8 cellular contexts compared by ENCODE assay signal in the genomic region with DNA sequence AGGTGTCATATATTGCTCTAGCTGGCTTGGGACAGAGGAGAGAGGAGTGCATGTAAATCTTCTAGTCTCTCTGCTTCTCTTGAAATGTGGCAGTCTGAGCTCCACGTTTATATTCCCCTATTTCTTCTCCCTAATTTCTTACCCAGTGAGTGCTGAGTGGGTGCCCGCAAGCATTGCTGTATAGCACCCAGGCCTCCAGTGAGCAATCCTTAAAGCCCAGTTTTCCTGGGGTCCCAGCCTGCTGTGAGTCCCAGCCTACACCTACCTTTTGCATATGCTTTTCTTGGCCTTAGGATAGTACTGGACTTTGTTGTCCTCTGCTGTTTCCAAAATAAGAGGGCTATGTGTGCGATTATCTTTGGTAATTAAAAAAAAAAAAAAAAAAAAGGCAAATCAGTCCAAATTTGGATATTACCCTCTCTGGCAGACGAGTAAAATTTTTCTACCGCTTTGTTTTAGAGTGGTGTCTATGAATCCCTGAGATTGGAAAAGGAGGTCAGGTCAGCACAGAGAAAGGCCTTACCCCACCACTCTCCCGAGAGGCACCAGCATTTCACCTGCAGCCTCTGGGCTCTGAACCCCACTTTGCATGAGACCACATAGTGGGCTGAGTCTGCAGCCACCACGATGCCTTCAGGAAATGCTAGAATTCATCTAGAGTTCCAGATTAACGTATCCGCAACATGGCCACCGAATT. TPM values are rescaled to one million over a fixed set of nuclear protein-coding genes. Genes with fewer than 3 reads are reported as not detected.
DNase-seq lines count a peak whose midpoint lies in the region; ATAC-seq and TF ChIP-seq lines count a peak whose summit lies in the region.

No MANE protein-coding gene starts in this region.

- H3K27me3 ChIP-seq in smooth muscle cell (ENCODE audit: low read depth) (no peaks in the 10 kb centered on the region), spleen (replicated peaks in 1 of 7) (peaks cover 0 to 23% (median 0%) of the 10 kb centered on the region in 7 donors)

- 32% methylated on average over 10 of the region's 10 CpGs for WGBS in smooth muscle cell (ENCODE audit: low lambda C conversion rate)
- 36 to 55% (median 50%) methylated on average over 10 of the region's 10 CpGs for WGBS in spleen, 5 donors

- POLR2A ChIA-PET in RWPE1 (lab: Yijun Ruan, JAX; ENCODE audit: low non-redundant PET) = no interaction called here
- POLR2A ChIA-PET in naive thymus-derived CD8-positive, alpha-beta T cell (lab: Charles Lee) = no interaction called here

- H4K20me1 ChIP-seq in smooth muscle cell (ENCODE audit: low read depth) = no peaks in the 10 kb centered on the region

- H3K4me1 ChIP-seq in smooth muscle cell (ENCODE audit: low read depth) (peaks cover 45% of the 10 kb centered on the region), spleen (peaks cover 0 to 23% (median 7%) of the 10 kb centered on the region in 6 donors)

- no peak for TF ChIP-seq POLR2A in spleen (IDR thresholded peaks at IDR 0.05)

- no peaks in the 10 kb centered on the region for H3K9me3 ChIP-seq in smooth muscle cell (replicated peaks; ENCODE audit: low read depth)
- H3K9me3 ChIP-seq in spleen = no peaks in the 10 kb centered on the region

- DNase-seq in RWPE1 (ENCODE audit: low spot score) = no peak
- DNase-seq in left cardiac atrium = no peak
- DNase-seq in smooth muscle cell (lab: John Stamatoyannopoulos, UW; ENCODE audit: unreplicated experiment) = no peak
- no peak for DNase-seq in spleen
- no peak for DNase-seq in stimulated activated CD8-positive, alpha-beta memory T cell treated with anti-CD3 and anti-CD28 coated beads, Interleukin-4, amount 100 ng/mL, for 48 hours
- DNase-seq in naive thymus-derived CD8-positive, alpha-beta T cell = no peak
- DNase-seq in activated CD4-positive, alpha-beta T cell treated with anti-CD3 and anti-CD28 coated beads, Interleukin-2, amount 50 U/mL, for 4 hours = no peak

- ATAC-seq in GM21367 (IDR thresholded peaks at IDR 0.05; ENCODE audit: unreplicated experiment) (peak; percentile 51), left cardiac atrium (peak; percentile 6 to 10)
- no peak for ATAC-seq in naive thymus-derived CD8-positive, alpha-beta T cell

- peak overlapping the region; percentile 96 for H2AFZ ChIP-seq in smooth muscle cell (ENCODE audit: low read depth)

- H3K4me3 ChIP-seq in smooth muscle cell (peak overlapping the region; percentile 60), spleen (peak overlapping the region in 3 of 8 donors; percentile 28 to 61 (median 37))

- H3K27ac ChIP-seq in RWPE1 (peak overlapping the region; percentile 91), smooth muscle cell (ENCODE audit: low read depth) (peak overlapping the region; percentile 5), spleen (peak overlapping the region in 3 of 8 donors; percentile 62 to 69 (median 67))

- intact Hi-C loops in left cardiac atrium (cut with DNase I) = no loop called here
- intact Hi-C loops in spleen (cut with DNase I; ENCODE audit: low total_unique reads) = no loop called here

- no peaks in the 10 kb centered on the region for H3K36me3 Mint-ChIP-seq in naive thymus-derived CD8-positive, alpha-beta T cell

- peaks cover 0 to 6% (median 0%) of the 10 kb centered on the region in 9 donors for H3K9me3 Mint-ChIP-seq in naive thymus-derived CD8-positive, alpha-beta T cell

- no peak overlapping the region for H3K27ac Mint-ChIP-seq in naive thymus-derived CD8-positive, alpha-beta T cell

- no peak overlapping the region for H3K9ac ChIP-seq in smooth muscle cell (ENCODE audit: low read depth)

- H3K36me3 ChIP-seq in smooth muscle cell (ENCODE audit: low read depth) (no peaks in the 10 kb centered on the region), spleen (no peaks in the 10 kb centered on the region)

- peaks cover 8 to 21% (median 9%) of the 10 kb centered on the region in 5 donors for H3K27me3 Mint-ChIP-seq in naive thymus-derived CD8-positive, alpha-beta T cell

- no peaks in the 10 kb centered on the region for H3K4me1 Mint-ChIP-seq in naive thymus-derived CD8-positive, alpha-beta T cell

- CTCF ChIA-PET in RWPE1 (lab: Yijun Ruan, JAX) = no interaction called here

- no peaks in the 10 kb centered on the region for H3F3A ChIP-seq in smooth muscle cell (ENCODE audit: low read depth)

- TF ChIP-seq CTCF in RWPE1 (conservative IDR thresholded peaks at IDR 0.05; ENCODE audit: low read depth) = no peak
- TF ChIP-seq CTCF in smooth muscle cell (IDR thresholded peaks at IDR 0.05; ENCODE audit: borderline replicate concordance, insufficient read depth, poor library complexity, severe bottlenecking) = no peak
- no peak for TF ChIP-seq CTCF in spleen (IDR thresholded peaks at IDR 0.05 in 8 of 11, conservative IDR thresholded peaks at IDR 0.05 in 3 of 11)

- peak overlapping the region; percentile 91 for H3K4me2 ChIP-seq in smooth muscle cell

- H3K79me2 ChIP-seq in smooth muscle cell (ENCODE audit: low read depth) = no peaks in the 10 kb centered on the region

- no peak overlapping the region for H3K4me3 Mint-ChIP-seq in naive thymus-derived CD8-positive, alpha-beta T cell

RNA-seq across cellular contexts. Expression of gene MGST1, which starts 1.1 kb away (rescaled TPM):
- total RNA-seq in left cardiac atrium = 100 to 1,000 TPM; 214 to 341 TPM
- 30.4 and 31.4 TPM in 2 replicates for total RNA-seq in smooth muscle cell
- 21.7 and 59.2 TPM in 2 replicates for polyA plus RNA-seq in smooth muscle cell
- total RNA-seq in spleen = 1 to 10 TPM; 1.4 to 9.6 (median 5.9) TPM
- 1 to 10 TPM; 2.0 to 5.5 (median 5.3) TPM for polyA plus RNA-seq in spleen
- not detected for total RNA-seq in naive thymus-derived CD8-positive, alpha-beta T cell
- polyA plus RNA-seq in naive thymus-derived CD8-positive, alpha-beta T cell = under 1 TPM in 1 of 3 donors, not detected in 2; 0.75 TPM

Comparison
In these comparisons a context has a peak if more than half of its experiments do, and no peak if none do; other contexts are left out.
1. ATAC-seq: peak in GM21367 (single experiment) and left cardiac atrium (2 of 2); none in naive thymus-derived CD8-positive, alpha-beta T cell (0 of 2).